ENCODE assay signal across 8 cellular contexts in the genomic region with DNA sequence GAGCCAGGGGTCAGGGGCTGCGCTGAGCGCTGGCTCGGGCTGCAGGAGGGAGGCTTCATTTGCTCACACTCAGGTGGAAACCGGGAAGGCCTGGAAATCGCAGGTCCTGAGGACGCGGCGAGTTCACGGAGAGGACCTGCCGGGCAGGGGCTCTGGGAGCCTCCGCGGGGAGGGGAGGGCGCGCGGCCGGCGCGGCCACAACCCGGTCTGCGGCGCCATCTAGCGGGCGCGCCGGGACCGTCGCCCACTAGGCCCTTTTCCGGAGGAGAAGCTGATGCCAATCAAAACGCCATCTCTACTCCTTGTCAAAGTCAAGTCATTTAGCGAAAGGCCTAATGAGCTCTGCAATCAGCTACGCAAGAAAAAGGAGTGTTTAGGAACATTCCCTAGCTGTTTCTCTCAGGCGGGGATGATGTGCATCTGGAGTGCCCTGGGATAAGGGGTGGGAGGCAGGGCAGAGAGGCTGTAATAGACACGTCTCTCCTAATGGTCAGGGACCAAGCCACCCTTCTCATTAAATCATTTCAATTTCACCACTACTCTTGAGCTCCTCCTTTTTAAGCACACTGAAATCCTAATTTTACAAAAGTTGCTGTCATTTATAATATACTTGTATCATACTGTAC.
DNase-seq lines count a peak whose midpoint lies in the region; ATAC-seq and TF ChIP-seq lines count a peak whose summit lies in the region.

No MANE protein-coding gene starts in this region.

- intact Hi-C loops in heart left ventricle (cut with DNase I): loop anchor here (1.0 to 10.0 kb wide), 5 partner anchors 272 to 599 kb away; no protein-coding TSS in a partner anchor

- H3K27ac ChIP-seq in heart left ventricle: no peak overlapping the region

- H3K4me3 ChIP-seq in heart left ventricle: peak overlapping the region in 4 of 12 donors; percentile 17 to 40 (median 28)

- ATAC-seq in HG02981 (IDR thresholded peaks at IDR 0.05; ENCODE audit: unreplicated experiment): peak; percentile 92
- peak in 2 of 4 donors; percentile 68 to 77 for ATAC-seq in heart left ventricle

- H3K27me3 ChIP-seq in heart left ventricle: peaks cover 0 to 23% (median 0%) of the 10 kb centered on the region in 9 donors

- DNase-seq in activated gamma-delta T cell treated with Interleukin-2 at 50 U/mL for 16 hours (peak; percentile 4), activated gamma-delta T cell (lab: John Stamatoyannopoulos, UW) (no peak), NCI-H69 (lab: John Stamatoyannopoulos, UW) (peak; percentile 52), heart left ventricle (peak in 3 of 5 donors; percentile 9 to 29 (median 20)), retina (peak; percentile 93), NCI-H2171 (lab: John Stamatoyannopoulos, UW) (no peak)
- DNase-seq in activated naive CD4-positive, alpha-beta T cell treated with Interleukin-2 at 50 U/mL for 16 hours: peak; percentile 21

- TF ChIP-seq POLR2A in heart left ventricle (IDR thresholded peaks at IDR 0.05): no peak

- H3K4me1 ChIP-seq in heart left ventricle: peaks cover 0 to 6% (median 0%) of the 10 kb centered on the region in 12 donors

- H3K9me3 ChIP-seq in heart left ventricle: no peaks in the 10 kb centered on the region

- 3 to 5% (median 4%) methylated on average over 13 to 33 of the region's 33 CpGs for WGBS in heart left ventricle, 4 donors

- peak; percentile 68 to 87 (median 80) for TF ChIP-seq CTCF in heart left ventricle (IDR thresholded peaks at IDR 0.05)

- no peaks in the 10 kb centered on the region for H3K36me3 ChIP-seq in heart left ventricle

Comparison
In these comparisons a context has a peak if more than half of its experiments do, and no peak if none do; other contexts are left out.
1. DNase-seq: peak in activated gamma-delta T cell treated with Interleukin-2 at 50 U/mL for 16 hours (single experiment), NCI-H69 (single experiment), activated naive CD4-positive, alpha-beta T cell treated with Interleukin-2 at 50 U/mL for 16 hours (single experiment), heart left ventricle (3 of 5) and retina (single experiment); none in activated gamma-delta T cell (single experiment) and NCI-H2171 (single experiment).